In genomic region chr10:83990126-83990525, GRCh38 we compare ENCODE assay signal across 9 cellular contexts.
A peak's percentile ranks its signal among the peaks of the same experiment; 100 is the strongest.
DNase-seq lines count a peak whose midpoint lies in the region; ATAC-seq and TF ChIP-seq lines count a peak whose summit lies in the region.
"Had no signal": no experiment of that assay in that cellular context is flagged by ENCODE, and none has a peak within 500 bp of the region (broad histone marks: within the 10 kb centered on the region; RNA-seq: fewer than 3 reads in every experiment).

No MANE protein-coding gene starts in this region.

- ATAC-seq in HG02840 (IDR thresholded peaks at IDR 0.05; ENCODE audit: low FRiP score, unreplicated experiment) (peak; percentile 71), left lung (no peak)
- ATAC-seq: Panc1 had no signal

- 0 out of 2 replicates have a peak overlapping the region, but pooled peaks have one; percentile 15 for H3K27ac ChIP-seq in HL-60 (replicated peaks)
- no peak overlapping the region for H3K27ac ChIP-seq in transverse colon
- no peak overlapping the region for H3K27ac ChIP-seq in left lung

- in situ Hi-C loops in transverse colon (cut with MboI; ENCODE audit: low pct_ligation_motif_present in 1 of 4, low pct_unique_long_range_greater_than_20kb in 1 of 4, low sequenced_read_pairs in 3 of 4) = no loop called here

- no peak overlapping the region for H3K4me3 ChIP-seq in HL-60 (replicated peaks; ENCODE audit: insufficient read depth, low read length)
- no peak overlapping the region for H3K4me3 ChIP-seq in transverse colon
- no peak overlapping the region for H3K4me3 ChIP-seq in left lung

- no peak for TF ChIP-seq POLR2A in transverse colon (IDR thresholded peaks at IDR 0.05)

- TF ChIP-seq EP300 in transverse colon (IDR thresholded peaks at IDR 0.05; ENCODE audit: low read depth) = no peak

- H3K9me3 ChIP-seq in transverse colon (no peaks in the 10 kb centered on the region), left lung (no peaks in the 10 kb centered on the region)

- TF ChIP-seq CTCF in HL-60 (IDR thresholded peaks at IDR 0.05; ENCODE audit: insufficient read depth, low read length) (no peak), transverse colon (IDR thresholded peaks at IDR 0.05) (no peak), left lung (IDR thresholded peaks at IDR 0.05) (no peak)

- WGBS in transverse colon (ENCODE audit: low coverage in 1 of 2), 2 donors = 76% methylated on average over 3 of the region's 3 CpGs; no CpG with 5 or more reads in 1 of the 2 donors

- DNase-seq in GM19240 (ENCODE audit: insufficient read length, low spot score) = peak; percentile 9
- DNase-seq in HL-60 (ENCODE audit: low read depth in 1 of 2, low spot score in 1 of 2) = peak; percentile 18 to 72
- peak; percentile 12 for DNase-seq in transverse colon
- DNase-seq in left lung = no peak
- DNase-seq in DMS 273 treated with DMSO at 0.1 percent for 48 hours (lab: John Stamatoyannopoulos, UW) = no peak
- no peak for DNase-seq in activated CD4-positive, alpha-beta T cell treated with anti-CD3 and anti-CD28 coated beads for 48 hours
- DNase-seq: mesenchymal stem cell had no signal

- peaks cover 0 to 6% (median 0%) of the 10 kb centered on the region in 4 donors for H3K4me1 ChIP-seq in transverse colon
- no peaks in the 10 kb centered on the region for H3K4me1 ChIP-seq in left lung

- intact Hi-C loops in transverse colon (cut with DNase I; ENCODE audit: low total_unique reads) (no loop called here), left lung (cut with DNase I) (no loop called here)

- H3K27me3 ChIP-seq in HL-60 (ENCODE audit: insufficient read depth, poor library complexity, severe bottlenecking) (no peaks in the 10 kb centered on the region), transverse colon (no peaks in the 10 kb centered on the region), left lung (no peaks in the 10 kb centered on the region)

- H3K36me3 ChIP-seq in transverse colon (no peaks in the 10 kb centered on the region), left lung (no peaks in the 10 kb centered on the region)

Comparison
In these comparisons a context has a peak if more than half of its experiments do, and no peak if none do; other contexts are left out.
1. DNase-seq: peak in GM19240 (single experiment), HL-60 (2 of 2) and transverse colon (single experiment); none in left lung (0 of 2), DMS 273 treated with DMSO at 0.1 percent for 48 hours (single experiment) and activated CD4-positive, alpha-beta T cell treated with anti-CD3 and anti-CD28 coated beads for 48 hours (single experiment).